8 cellular contexts compared by ENCODE assay signal in the genomic region with DNA sequence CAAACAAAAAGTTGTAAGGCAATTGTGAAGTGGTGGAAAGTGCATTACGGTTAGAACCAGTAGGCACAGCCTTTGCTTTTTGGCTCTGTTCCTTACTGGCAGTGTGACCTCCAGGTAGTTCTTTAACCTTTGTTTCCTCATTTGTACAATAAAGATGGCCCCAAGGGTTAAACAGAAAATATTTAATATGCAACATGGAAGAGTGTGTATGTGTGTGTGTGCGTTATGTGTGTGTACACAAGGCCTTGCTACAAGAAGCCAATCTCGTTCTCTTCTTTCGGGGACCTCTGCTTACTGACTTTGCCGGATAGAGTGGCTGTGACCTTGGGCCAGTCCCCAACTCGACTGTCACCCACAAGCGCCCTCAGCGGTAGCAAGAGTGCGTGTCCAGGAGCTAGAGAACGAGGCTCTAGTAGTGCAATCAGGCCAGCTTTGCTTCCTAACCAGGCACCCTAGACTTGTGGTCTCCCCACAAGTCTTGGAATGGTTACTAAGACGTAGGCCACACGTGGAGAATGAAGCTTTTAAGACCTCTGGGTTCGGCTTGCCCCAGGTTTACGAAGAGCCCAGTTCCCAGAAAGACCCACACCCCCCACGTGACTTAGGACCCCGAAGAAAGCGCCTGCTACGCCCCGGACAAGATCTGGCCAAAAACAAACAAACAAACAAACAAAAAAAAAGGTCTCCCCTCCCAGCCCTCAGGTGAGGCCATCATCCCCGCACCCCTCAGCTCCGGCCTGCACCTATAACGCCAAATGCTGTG. TPM values are rescaled to one million over a fixed set of nuclear protein-coding genes. Genes with fewer than 3 reads are reported as not detected.
A peak's percentile ranks its signal among the peaks of the same experiment; 100 is the strongest.
DNase-seq lines count a peak whose midpoint lies in the region; ATAC-seq and TF ChIP-seq lines count a peak whose summit lies in the region.

No MANE protein-coding gene starts in this region.

- ATAC-seq in HG02642 (IDR thresholded peaks at IDR 0.05; ENCODE audit: poor library complexity, unreplicated experiment): peak; percentile 26
- ATAC-seq in foreskin keratinocyte: no peak
- no peak for ATAC-seq in HG03378 (IDR thresholded peaks at IDR 0.05; ENCODE audit: unreplicated experiment)

- H4K20me1 ChIP-seq in neural progenitor cell (ENCODE audit: low read depth): peaks cover 20% of the 10 kb centered on the region

- H3K36me3 Mint-ChIP-seq in activated T-cell treated with anti-CD3 and anti-CD28 coated beads, Interleukin-2, amount 50 U/mL, for 24 hours (ENCODE audit: low read depth): peaks cover 69% of the 10 kb centered on the region
- peaks cover 4% of the 10 kb centered on the region for H3K36me3 Mint-ChIP-seq in neural progenitor cell

- no peaks in the 10 kb centered on the region for H3K27me3 Mint-ChIP-seq in activated T-cell treated with anti-CD3 and anti-CD28 coated beads, Interleukin-2, amount 50 U/mL, for 24 hours
- H3K27me3 Mint-ChIP-seq in neural progenitor cell (ENCODE audit: insufficient read depth, low read depth): peaks cover 2% of the 10 kb centered on the region

- peaks cover 24% of the 10 kb centered on the region for H3F3A ChIP-seq in neural progenitor cell (ENCODE audit: low read depth)

- H3K4me1 ChIP-seq in foreskin keratinocyte (peaks cover 8% of the 10 kb centered on the region), neural progenitor cell (peaks cover 24% of the 10 kb centered on the region)

- H3K27ac ChIP-seq in foreskin keratinocyte (peak overlapping the region; percentile 59), neural progenitor cell (no peak overlapping the region)

- H3K27me3 ChIP-seq in foreskin keratinocyte (no peaks in the 10 kb centered on the region), neural progenitor cell (no peaks in the 10 kb centered on the region)

- peak overlapping the region; percentile 79 for H3K4me3 ChIP-seq in neural progenitor cell

- TF ChIP-seq CTCF in foreskin keratinocyte (conservative IDR thresholded peaks at IDR 0.05) (peak; percentile 13), neural progenitor cell (IDR thresholded peaks at IDR 0.05) (peak; percentile 4)

- H3K9me3 ChIP-seq in neural progenitor cell (ENCODE audit: low read depth): no peaks in the 10 kb centered on the region

- H3K9ac ChIP-seq in neural progenitor cell: peak overlapping the region; percentile 34

- peak overlapping the region; percentile 95 for H2AFZ ChIP-seq in neural progenitor cell (replicated peaks)

- H3K4me2 ChIP-seq in neural progenitor cell: peak overlapping the region; percentile 84

- H3K9me3 Mint-ChIP-seq in activated T-cell treated with anti-CD3 and anti-CD28 coated beads, Interleukin-2, amount 50 U/mL, for 24 hours: no peaks in the 10 kb centered on the region
- no peaks in the 10 kb centered on the region for H3K9me3 Mint-ChIP-seq in neural progenitor cell

- DNase-seq in GDM1 (lab: John Stamatoyannopoulos, UW): peak; percentile 19
- peak; percentile 40 for DNase-seq in NCI-H82 treated with DMSO at 0.1 percent for 48 hours (lab: John Stamatoyannopoulos, UW; ENCODE audit: unreplicated experiment)
- DNase-seq in activated T-cell treated with anti-CD3 and anti-CD28 coated beads, Interleukin-2, amount 50 U/mL, for 24 hours: peak; percentile 60
- DNase-seq in foreskin keratinocyte: peak; percentile 29 to 39
- peak; percentile 61 for DNase-seq in neural progenitor cell (ENCODE audit: low spot score)
- DNase-seq in NCI-H2081 treated with DMSO at 0.1 percent for 48 hours (lab: John Stamatoyannopoulos, UW): no peak

- peak overlapping the region; percentile 100 for H3K27ac Mint-ChIP-seq in activated T-cell treated with anti-CD3 and anti-CD28 coated beads, Interleukin-2, amount 50 U/mL, for 24 hours
- peak overlapping the region; percentile 98 for H3K27ac Mint-ChIP-seq in neural progenitor cell

- H3K36me3 ChIP-seq in neural progenitor cell: peaks cover 8% of the 10 kb centered on the region

- peak overlapping the region; percentile 100 for H3K4me3 Mint-ChIP-seq in activated T-cell treated with anti-CD3 and anti-CD28 coated beads, Interleukin-2, amount 50 U/mL, for 24 hours
- H3K4me3 Mint-ChIP-seq in neural progenitor cell: peak overlapping the region; percentile 98

- peaks cover 61% of the 10 kb centered on the region for H3K4me1 Mint-ChIP-seq in activated T-cell treated with anti-CD3 and anti-CD28 coated beads, Interleukin-2, amount 50 U/mL, for 24 hours (ENCODE audit: low read depth)
- peaks cover 50% of the 10 kb centered on the region for H3K4me1 Mint-ChIP-seq in neural progenitor cell

- H3K79me2 ChIP-seq in neural progenitor cell (ENCODE audit: low read depth): peaks cover 73% of the 10 kb centered on the region

RNA-seq across cellular contexts. Expression of a gene that starts 0.6 kb away (rescaled TPM):
- 82.9 and 88.4 TPM in 2 replicates for total RNA-seq in foreskin keratinocyte
- polyA plus RNA-seq in foreskin keratinocyte: 79.5 and 89.0 TPM in 2 replicates
- total RNA-seq in neural progenitor cell (ENCODE audit: low replicate concordance): 114 and 210 TPM in 2 replicates

RNA-seq across cellular contexts. Expression of a gene that starts 2.7 kb away (rescaled TPM):
- total RNA-seq in foreskin keratinocyte (63.6 and 70.7 TPM in 2 replicates), neural progenitor cell (ENCODE audit: low replicate concordance) (24.0 and 31.3 TPM in 2 replicates)
- 63.4 and 75.3 TPM in 2 replicates for polyA plus RNA-seq in foreskin keratinocyte

RNA-seq across cellular contexts. Expression of a gene that starts 46.8 kb away (rescaled TPM):
- 2.2 and 2.5 TPM in 2 replicates for total RNA-seq in foreskin keratinocyte
- 1.5 and 2.5 TPM in 2 replicates for polyA plus RNA-seq in foreskin keratinocyte
- total RNA-seq in neural progenitor cell (ENCODE audit: low replicate concordance): 5.4 and 9.7 TPM in 2 replicates

RNA-seq across cellular contexts. Expression of a gene that starts 58.5 kb away (rescaled TPM):
- total RNA-seq in foreskin keratinocyte (0.07 and 0.14 TPM in 2 replicates), neural progenitor cell (ENCODE audit: low replicate concordance) (4.0 and 6.4 TPM in 2 replicates)
- 0.29 and 0.33 TPM in 2 replicates for polyA plus RNA-seq in foreskin keratinocyte
